In the genomic region with DNA sequence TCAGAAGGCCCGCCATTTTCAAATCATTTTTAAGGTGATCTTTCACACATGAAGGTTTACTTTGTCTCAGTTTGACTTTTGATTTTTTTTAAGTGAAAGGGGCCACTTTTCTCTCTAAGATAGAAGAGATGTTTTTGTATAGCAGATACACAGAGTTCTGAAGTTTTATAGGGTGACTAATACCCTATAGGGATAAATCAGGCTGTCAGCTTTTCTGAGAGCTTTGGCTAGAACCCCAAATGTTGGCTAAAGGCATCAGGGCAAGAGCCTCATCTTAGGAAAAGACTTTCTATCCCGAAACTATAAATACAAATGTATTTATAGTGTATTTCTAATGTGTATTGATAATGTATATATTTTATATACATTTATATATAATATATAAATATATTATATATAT, we compare ENCODE assay signal across 31 cellular contexts.
DNase-seq lines count a peak whose midpoint lies in the region; ATAC-seq and TF ChIP-seq lines count a peak whose summit lies in the region.
"Had no signal": no experiment of that assay in that cellular context is flagged by ENCODE, and none has a peak within 500 bp of the region (broad histone marks: within the 10 kb centered on the region; RNA-seq: fewer than 3 reads in every experiment).

No MANE protein-coding gene starts in this region.

- no peaks in the 10 kb centered on the region for H4K20me1 ChIP-seq in PC-3 (ENCODE audit: low read length)
- no peaks in the 10 kb centered on the region for H4K20me1 ChIP-seq in fibroblast of lung (ENCODE audit: control insufficient read depth, extremely low read depth, insufficient read depth, low read length)
- no peaks in the 10 kb centered on the region for H4K20me1 ChIP-seq in smooth muscle cell (ENCODE audit: low read depth)

- no peaks in the 10 kb centered on the region for H3K27me3 ChIP-seq in breast epithelium
- H3K27me3 ChIP-seq in PC-3 (ENCODE audit: low read length), result no peaks in the 10 kb centered on the region
- H3K27me3 ChIP-seq in fibroblast of lung (ENCODE audit: control insufficient read depth, insufficient read depth, low read length), result no peaks in the 10 kb centered on the region
- H3K27me3 ChIP-seq in smooth muscle cell (ENCODE audit: low read depth), result no peaks in the 10 kb centered on the region
- H3K27me3 ChIP-seq in sigmoid colon, result no peaks in the 10 kb centered on the region
- H3K27me3 ChIP-seq: Peyer's patch, SJCRH30, spleen, suprapubic skin had no signal

- BruUV-seq in MCF 10A (replicated peaks; lab: Mats Ljungman, UMichigan), result no TSS peak
- no TSS peak for BruUV-seq in PC-3 (replicated peaks; lab: Mats Ljungman, UMichigan)

- CTCF ChIA-PET in MCF 10A (lab: Yijun Ruan, JAX), result interaction anchor here (0.6 to 0.7 kb wide), 2 partner anchors 356 to 1735 kb away, joined by 3 to 5 read pairs; a partner anchor contains a TSS
- CTCF ChIA-PET in PC-3 (lab: Charles Lee), result interaction anchor here (0.7 kb wide), 1 partner anchor 381 kb away, joined by 5 read pairs; no protein-coding TSS in a partner anchor

- DNase-seq in MCF 10A (ENCODE audit: unreplicated experiment) (peak; percentile 34), breast epithelium (ENCODE audit: low spot score in 2 of 2) (no peak), PC-3 (peak; percentile 43), fibroblast of lung (ENCODE audit: low read depth in 2 of 2) (peak; percentile 32 to 55), smooth muscle cell (lab: John Stamatoyannopoulos, UW; ENCODE audit: unreplicated experiment) (no peak), sigmoid colon (no peak)
- no peak for DNase-seq in effector CD4-positive, alpha-beta T cell
- DNase-seq: 8988T; activated CD4-positive, alpha-beta T cell treated with anti-CD3 and anti-CD28 coated beads, Interleukin-2, amount 10 ng/mL, durations not matched to agents 24 days and 14 days; activated naive CD4-positive, alpha-beta T cell treated with anti-CD3 and anti-CD28 coated beads, Interleukin-2, amount 10 ng/mL, durations not matched to agents 7 days and 5 days; activated T-cell treated with anti-CD3 and anti-CD28 coated beads, Interleukin-2, amount 50 U/mL, for 72 hours; amygdala; COR-L47; DMS79; left colon; NCI-H146; NCI-H510A treated with DMSO at 0.1 percent for 48 hours; NK-92 treated with Interleukin-12 subunit alpha and Interleukin-12 subunit beta, amount 100 ng/mL, for 24 hours; Peyer's patch; psoas muscle; SJCRH30; spleen; stimulated activated CD4-positive, alpha-beta T cell treated with anti-CD3 and anti-CD28 coated beads, Interleukin-4, amount 100 ng/mL, for 1 hour; T-helper 17 cell had no signal

- H3K9ac ChIP-seq in PC-3 (ENCODE audit: low read length) (no peak overlapping the region), fibroblast of lung (ENCODE audit: insufficient read depth, low read length) (no peak overlapping the region), smooth muscle cell (ENCODE audit: low read depth) (no peak overlapping the region)

- H3K36me3 Mint-ChIP-seq in MCF 10A (ENCODE audit: insufficient read depth, unreplicated experiment), result no peaks in the 10 kb centered on the region
- H3K36me3 Mint-ChIP-seq: activated naive CD4-positive, alpha-beta T cell treated with anti-CD3 and anti-CD28 coated beads, Interleukin-2, amount 10 ng/mL, durations not matched to agents 7 days and 5 days; memory B cell; stimulated activated memory B cell treated with anti-CD40 and anti-IgM and Interleukin-4, amounts not matched to agents 10 μg/mL and 1 μg/mL and 100 μg/mL, for 72 hours had no signal

- H3K4me1 ChIP-seq in breast epithelium (no peaks in the 10 kb centered on the region), PC-3 (ENCODE audit: insufficient read depth, low read length) (peaks cover 7% of the 10 kb centered on the region; the same call in 1 of the 2 replicates), fibroblast of lung (ENCODE audit: control insufficient read depth, extremely low read depth, insufficient read depth, low read length) (no peaks in the 10 kb centered on the region), smooth muscle cell (ENCODE audit: low read depth) (peaks cover 8% of the 10 kb centered on the region), sigmoid colon (no peaks in the 10 kb centered on the region)
- H3K4me1 ChIP-seq: Peyer's patch, psoas muscle, spleen, suprapubic skin had no signal

- H2AFZ ChIP-seq in PC-3 (ENCODE audit: low read length) (no peak overlapping the region), fibroblast of lung (ENCODE audit: low read length) (no peak overlapping the region), smooth muscle cell (ENCODE audit: low read depth) (no peak overlapping the region)

- no peaks in the 10 kb centered on the region for H3K9me2 ChIP-seq in PC-3 (replicated peaks; ENCODE audit: low read length)

- H3K4me1 Mint-ChIP-seq in MCF 10A (ENCODE audit: insufficient read depth, unreplicated experiment), result peaks cover 6% of the 10 kb centered on the region
- H3K4me1 Mint-ChIP-seq: activated CD4-positive, alpha-beta T cell treated with anti-CD3 and anti-CD28 coated beads, Interleukin-2, amount 10 ng/mL, durations not matched to agents 24 days and 14 days; activated naive CD4-positive, alpha-beta T cell treated with anti-CD3 and anti-CD28 coated beads, Interleukin-2, amount 10 ng/mL, durations not matched to agents 7 days and 5 days; B cell; memory B cell; stimulated activated memory B cell treated with anti-CD40 and anti-IgM and Interleukin-4, amounts not matched to agents 10 μg/mL and 1 μg/mL and 100 μg/mL, for 72 hours; T-helper 17 cell had no signal

- H3K27me3 Mint-ChIP-seq in MCF 10A (ENCODE audit: insufficient read depth, unreplicated experiment), result no peaks in the 10 kb centered on the region
- H3K27me3 Mint-ChIP-seq: activated CD4-positive, alpha-beta T cell treated with anti-CD3 and anti-CD28 coated beads, Interleukin-2, amount 10 ng/mL, durations not matched to agents 24 days and 14 days; activated naive CD4-positive, alpha-beta T cell treated with anti-CD3 and anti-CD28 coated beads, Interleukin-2, amount 10 ng/mL, durations not matched to agents 7 days and 5 days; B cell; memory B cell; stimulated activated memory B cell treated with anti-CD40 and anti-IgM and Interleukin-4, amounts not matched to agents 10 μg/mL and 1 μg/mL and 100 μg/mL, for 72 hours; T-helper 17 cell had no signal

- WGBS in smooth muscle cell (ENCODE audit: low lambda C conversion rate), result 79% methylated on average over 2 of the region's 2 CpGs
- WGBS in sigmoid colon, 2 donors, result 75% methylated on average over 2 of the region's 2 CpGs

- TF ChIP-seq CTCF in MCF 10A (IDR thresholded peaks at IDR 0.05; ENCODE audit: unreplicated experiment) (no peak), breast epithelium (IDR thresholded peaks at IDR 0.05) (no peak), PC-3 (conservative IDR thresholded peaks at IDR 0.05; ENCODE audit: low read depth, low read length) (no peak), fibroblast of lung (conservative IDR thresholded peaks at IDR 0.05 in 1 of 2, IDR thresholded peaks at IDR 0.05 in 1 of 2; ENCODE audit: low read depth in 1 of 2, low read length in 2 of 2) (no peak), smooth muscle cell (IDR thresholded peaks at IDR 0.05; ENCODE audit: borderline replicate concordance, insufficient read depth, poor library complexity, severe bottlenecking) (no peak), sigmoid colon (IDR thresholded peaks at IDR 0.05) (no peak)

- no peak overlapping the region for H3K27ac Mint-ChIP-seq in MCF 10A (ENCODE audit: low read depth, unreplicated experiment)
- H3K27ac Mint-ChIP-seq: activated CD4-positive, alpha-beta T cell treated with anti-CD3 and anti-CD28 coated beads, Interleukin-2, amount 10 ng/mL, durations not matched to agents 24 days and 14 days; activated naive CD4-positive, alpha-beta T cell treated with anti-CD3 and anti-CD28 coated beads, Interleukin-2, amount 10 ng/mL, durations not matched to agents 7 days and 5 days; activated T-cell treated with anti-CD3 and anti-CD28 coated beads, Interleukin-2, amount 50 U/mL, for 72 hours; B cell; dendritic cell treated with granulocyte-macrophage colony-stimulating factor and Interleukin-4, amounts not matched to agents 40 ng/mL and 50 ng/mL, for 4 days; memory B cell; stimulated activated memory B cell treated with anti-CD40 and anti-IgM and Interleukin-4, amounts not matched to agents 10 μg/mL and 1 μg/mL and 100 μg/mL, for 72 hours; T-helper 17 cell had no signal

- POLR2A ChIA-PET in MCF 10A (lab: Yijun Ruan, JAX), result no interaction called here
- POLR2A ChIA-PET in PC-3 (lab: Charles Lee; ENCODE audit: unreplicated experiment), result no interaction called here

- H3F3A ChIP-seq in PC-3 (ENCODE audit: low read length, unreplicated experiment) (no peaks in the 10 kb centered on the region), smooth muscle cell (ENCODE audit: low read depth) (peaks cover 3% of the 10 kb centered on the region)

- peaks cover 7% of the 10 kb centered on the region for H3K9me3 Mint-ChIP-seq in MCF 10A (ENCODE audit: unreplicated experiment)
- H3K9me3 Mint-ChIP-seq: activated CD4-positive, alpha-beta T cell treated with anti-CD3 and anti-CD28 coated beads, Interleukin-2, amount 10 ng/mL, durations not matched to agents 24 days and 14 days had no signal

- intact Hi-C loops in MCF 10A (cut with micrococcal nuclease), result loop anchor here (5.0 kb wide), 1 partner anchor 544 kb away; no protein-coding TSS in a partner anchor
- intact Hi-C loops in breast epithelium (cut with DNase I; ENCODE audit: low total_unique reads), result no loop called here
- intact Hi-C loops in PC-3 (cut with micrococcal nuclease), result no loop called here
- intact Hi-C loops in sigmoid colon (cut with DNase I), result no loop called here

- H3K9me3 ChIP-seq in breast epithelium, result peaks cover 0 to 6% of the 10 kb centered on the region in 2 donors
- H3K9me3 ChIP-seq in PC-3 (ENCODE audit: low read length), result no peaks in the 10 kb centered on the region
- H3K9me3 ChIP-seq in fibroblast of lung (ENCODE audit: control insufficient read depth, insufficient read depth, low read depth, low read length), result no peaks in the 10 kb centered on the region
- H3K9me3 ChIP-seq in smooth muscle cell (replicated peaks; ENCODE audit: low read depth), result no peaks in the 10 kb centered on the region
- no peaks in the 10 kb centered on the region for H3K9me3 ChIP-seq in sigmoid colon
- H3K9me3 ChIP-seq: Peyer's patch, psoas muscle, SJCRH30, suprapubic skin had no signal

- H3K4me2 ChIP-seq in PC-3 (ENCODE audit: low read length) (no peak overlapping the region), fibroblast of lung (ENCODE audit: extremely low read depth, insufficient read depth, low read length) (no peak overlapping the region), smooth muscle cell (peak overlapping the region; percentile 61)

- TF ChIP-seq POLR2A in breast epithelium (IDR thresholded peaks at IDR 0.05) (no peak), sigmoid colon (IDR thresholded peaks at IDR 0.05) (no peak)

- H3K4me3 ChIP-seq in breast epithelium (no peak overlapping the region), PC-3 (ENCODE audit: low read length) (no peak overlapping the region), fibroblast of lung (replicated peaks in 1 of 4; ENCODE audit: control extremely low read depth in 1 of 4, insufficient read depth in 1 of 4, low read depth in 3 of 4, low read length in 4 of 4) (no peak overlapping the region), smooth muscle cell (no peak overlapping the region), sigmoid colon (no peak overlapping the region)
- H3K4me3 ChIP-seq: Peyer's patch, psoas muscle, SJCRH30, spleen, suprapubic skin had no signal

- ATAC-seq in PC-3 (peak; percentile 80), HG03135 (IDR thresholded peaks at IDR 0.05; ENCODE audit: unreplicated experiment) (no peak)
- ATAC-seq: activated T-cell treated with anti-CD3 and anti-CD28 coated beads, Interleukin-2, amount 50 U/mL, for 72 hours; left colon; psoas muscle; stimulated activated memory B cell treated with anti-CD40 and anti-IgM and Interleukin-4, amounts not matched to agents 10 μg/mL and 1 μg/mL and 100 μg/mL, for 72 hours; T-helper 17 cell had no signal

- no peak for TF ChIP-seq EP300 in sigmoid colon (IDR thresholded peaks at IDR 0.05)

- H3K36me3 ChIP-seq in breast epithelium (no peaks in the 10 kb centered on the region), PC-3 (ENCODE audit: low read depth, low read length) (no peaks in the 10 kb centered on the region; the same call in 1 of the 2 replicates), fibroblast of lung (ENCODE audit: control insufficient read depth, insufficient read depth, low read length) (no peaks in the 10 kb centered on the region), smooth muscle cell (ENCODE audit: low read depth) (no peaks in the 10 kb centered on the region), sigmoid colon (no peaks in the 10 kb centered on the region)
- H3K36me3 ChIP-seq: Peyer's patch, SJCRH30, spleen, suprapubic skin had no signal

- no peak overlapping the region for H3K4me3 Mint-ChIP-seq in MCF 10A (ENCODE audit: unreplicated experiment)
- H3K4me3 Mint-ChIP-seq: activated CD4-positive, alpha-beta T cell treated with anti-CD3 and anti-CD28 coated beads, Interleukin-2, amount 10 ng/mL, durations not matched to agents 24 days and 14 days; activated naive CD4-positive, alpha-beta T cell treated with anti-CD3 and anti-CD28 coated beads, Interleukin-2, amount 10 ng/mL, durations not matched to agents 7 days and 5 days; activated T-cell treated with anti-CD3 and anti-CD28 coated beads, Interleukin-2, amount 50 U/mL, for 72 hours; B cell; dendritic cell treated with granulocyte-macrophage colony-stimulating factor and Interleukin-4, amounts not matched to agents 40 ng/mL and 50 ng/mL, for 4 days; memory B cell; stimulated activated memory B cell treated with anti-CD40 and anti-IgM and Interleukin-4, amounts not matched to agents 10 μg/mL and 1 μg/mL and 100 μg/mL, for 72 hours; T-helper 17 cell had no signal

- H3K79me2 ChIP-seq in PC-3 (ENCODE audit: low read length), result no peaks in the 10 kb centered on the region
- H3K79me2 ChIP-seq in fibroblast of lung (ENCODE audit: control insufficient read depth, insufficient read depth, low read length), result no peaks in the 10 kb centered on the region
- H3K79me2 ChIP-seq in smooth muscle cell (ENCODE audit: low read depth), result no peaks in the 10 kb centered on the region

- no peak overlapping the region for H3K27ac ChIP-seq in breast epithelium
- H3K27ac ChIP-seq in PC-3 (ENCODE audit: low read length), result no peak overlapping the region
- no peak overlapping the region for H3K27ac ChIP-seq in fibroblast of lung (ENCODE audit: insufficient read depth, low read length)
- no peak overlapping the region for H3K27ac ChIP-seq in smooth muscle cell (ENCODE audit: low read depth)
- H3K27ac ChIP-seq in sigmoid colon, result no peak overlapping the region
- H3K27ac ChIP-seq: Peyer's patch, psoas muscle, SJCRH30, spleen, suprapubic skin, VCaP had no signal

Comparison
In these comparisons a context has a peak if more than half of its experiments do, and no peak if none do; other contexts are left out.
1. DNase-seq: peak in MCF 10A (single experiment), PC-3 (single experiment) and fibroblast of lung (2 of 2); none in breast epithelium (0 of 2), smooth muscle cell (single experiment), effector CD4-positive, alpha-beta T cell (single experiment) and sigmoid colon (single experiment).